8 cellular contexts compared by ENCODE assay signal in the genomic region with DNA sequence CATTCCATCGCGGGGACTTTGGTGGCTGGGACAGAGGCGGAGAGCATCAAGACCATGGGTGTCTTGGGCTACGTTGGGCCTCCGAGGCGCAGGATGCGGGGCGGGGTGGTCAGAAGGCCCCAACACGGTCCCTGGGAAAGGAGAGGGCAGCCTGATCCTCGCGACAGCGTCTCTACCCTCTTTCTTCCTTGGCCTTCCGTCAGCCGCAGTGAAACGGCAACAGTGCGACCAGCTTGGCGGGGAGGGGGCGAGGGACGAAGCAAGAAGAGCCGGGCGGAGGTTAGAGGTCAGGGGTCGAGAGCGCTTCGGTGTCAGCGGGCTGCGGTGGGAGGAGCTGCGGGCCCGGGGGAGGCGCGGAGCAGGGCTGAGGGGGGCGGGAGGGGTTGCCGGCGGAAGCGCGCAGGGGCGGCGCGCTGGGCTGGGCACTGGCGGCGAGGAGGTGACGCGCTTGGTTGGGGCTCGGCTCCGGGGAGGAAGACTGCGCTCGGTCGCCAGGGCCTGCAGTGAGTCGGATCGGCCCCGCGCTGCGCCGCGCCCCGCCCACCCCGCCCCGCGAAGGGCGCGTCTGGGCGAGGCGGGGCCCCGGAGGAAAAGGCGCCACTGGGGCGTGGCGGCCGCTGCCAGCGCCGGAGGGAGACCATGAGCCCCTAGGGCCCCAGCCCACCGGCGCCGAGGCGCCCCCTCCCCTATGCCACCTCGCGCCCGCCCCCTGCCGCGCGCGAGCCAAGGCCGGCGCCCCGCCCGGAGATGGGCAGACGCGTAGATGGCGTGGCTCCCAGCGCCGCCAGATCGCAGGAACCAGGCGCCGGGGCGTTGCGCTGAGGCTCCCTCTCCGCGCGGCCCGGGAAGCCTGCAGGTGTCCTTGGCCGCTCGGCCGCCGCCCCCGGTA. TPM values are rescaled to one million over a fixed set of nuclear protein-coding genes. Genes with fewer than 3 reads are reported as not detected.
DNase-seq lines count a peak whose midpoint lies in the region; ATAC-seq and TF ChIP-seq lines count a peak whose summit lies in the region.

A gene (plus strand): TSS at position 600 of the 889 bp plus-strand sequence. CDS start 1,186 bp downstream, outside the sequence.

- H3K4me3 Mint-ChIP-seq in nephron, result peak within 1 kb of the TSS; percentile 87 to 92 (median 88)

- peaks cover 20% of the 10 kb centered on the region for H3K4me1 Mint-ChIP-seq in nephron

- TF ChIP-seq CTCF in fibroblast of the aortic adventitia (IDR thresholded peaks at IDR 0.05; ENCODE audit: insufficient read depth, low read length), result no peak
- no peak for TF ChIP-seq CTCF in nephron (IDR thresholded peaks at IDR 0.05; ENCODE audit: unreplicated experiment in 3 of 3)

- H3K27me3 Mint-ChIP-seq in nephron (ENCODE audit: low read depth), result peaks cover 86% of the 10 kb centered on the region

- DNase-seq in DMS153 treated with DMSO at 0.1 percent for 48 hours (lab: John Stamatoyannopoulos, UW; ENCODE audit: unreplicated experiment) (peak; percentile 72), fibroblast of the aortic adventitia (ENCODE audit: low read depth) (peak; percentile 71)
- peak; percentile 84 for DNase-seq in Jurkat, Clone E6-1 (ENCODE audit: low read depth, low spot score)
- peak; percentile 88 for DNase-seq in activated T-helper 9 cell treated with anti-CD3 and anti-CD28 coated beads, Interleukin-2, amount 50 U/mL, for 16 hours (ENCODE audit: low read depth)
- peak; percentile 92 for DNase-seq in stimulated activated naive CD4-positive, alpha-beta T cell treated with Interleukin-2 at 50 U/mL for 16 hours (lab: John Stamatoyannopoulos, UW)

- ATAC-seq in GM21717 (IDR thresholded peaks at IDR 0.05; ENCODE audit: unreplicated experiment), result peak; percentile 72

- peak; percentile 34 for TF ChIP-seq POLR2A in Raji (IDR thresholded peaks at IDR 0.05; ENCODE audit: insufficient read depth, low read depth, low read length)

- peak within 1 kb of the TSS in 2 of 3 experiments; percentile 40 to 62 for H3K27ac Mint-ChIP-seq in nephron

- H3K9me3 Mint-ChIP-seq in nephron, result no peaks in the 10 kb centered on the region

- H3K4me3 ChIP-seq in Jurkat, Clone E6-1 (ENCODE audit: low read length), result peak within 1 kb of the TSS; percentile 64
- peak within 1 kb of the TSS; percentile 69 for H3K4me3 ChIP-seq in fibroblast of the aortic adventitia (ENCODE audit: low read depth, low read length)

- H3K36me3 Mint-ChIP-seq in nephron (ENCODE audit: low read depth), result no peaks in the 10 kb centered on the region

RNA-seq across cellular contexts. Expression of the gene that starts here (rescaled TPM):
- 8.2 TPM for polyA plus RNA-seq in Jurkat, Clone E6-1 (2012; ENCODE audit: insufficient read depth, insufficient read length)
- 4.7 and 6.8 TPM in 2 replicates for total RNA-seq in fibroblast of the aortic adventitia (ENCODE audit: low replicate concordance)

Comparison
In these comparisons a context has a peak if more than half of its experiments do, and no peak if none do; other contexts are left out.
1. Peak in every context shown above with its lines: DNase-seq, ATAC-seq and H3K4me3 ChIP-seq.